8 cellular contexts compared by ENCODE assay signal in the genomic region with DNA sequence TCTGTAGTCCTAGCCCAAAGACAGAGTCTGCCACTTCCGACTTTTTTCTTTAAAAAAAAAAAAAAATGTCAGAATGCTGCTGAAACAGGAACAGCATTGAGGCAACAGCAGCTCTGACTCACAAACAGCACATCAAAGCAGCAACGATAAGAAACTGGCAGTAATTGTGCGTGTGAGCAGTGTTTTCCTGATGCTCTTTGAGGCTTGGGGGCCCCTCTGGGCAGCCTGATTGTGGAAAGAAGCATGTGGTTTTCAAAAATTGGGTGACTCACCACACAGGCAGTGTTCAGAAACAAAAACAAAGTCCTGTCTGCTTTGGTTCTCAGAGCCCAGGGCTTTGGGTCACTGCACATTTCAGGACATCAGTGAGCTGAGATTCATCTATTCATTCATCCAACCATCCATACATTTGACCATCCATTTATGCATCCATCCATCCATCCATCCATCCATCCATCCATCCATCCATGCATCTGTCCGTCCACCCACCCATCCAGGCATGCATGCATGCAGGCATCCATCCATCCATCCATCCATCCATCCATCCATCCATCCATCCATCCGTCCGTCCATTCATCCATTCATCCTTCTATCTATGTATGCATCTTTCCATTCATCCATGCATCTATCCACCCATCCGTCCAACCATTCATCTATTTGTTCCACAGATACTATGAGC.
DNase-seq lines count a peak whose midpoint lies in the region; ATAC-seq and TF ChIP-seq lines count a peak whose summit lies in the region.

No MANE protein-coding gene starts in this region.

- peak overlapping the region; percentile 95 for H3K27ac Mint-ChIP-seq in activated naive CD4-positive, alpha-beta T cell treated with anti-CD3 and anti-CD28 coated beads, Interleukin-2, amount 50 U/mL, for 24 hours
- no peak overlapping the region for H3K27ac Mint-ChIP-seq in neural progenitor cell

- 59% methylated on average over 7 of the region's 7 CpGs for WGBS in right cardiac atrium

- no peak overlapping the region for H3K4me2 ChIP-seq in neural progenitor cell

- H3K9me3 ChIP-seq in right cardiac atrium (ENCODE audit: control insufficient read depth, low read length), result no peaks in the 10 kb centered on the region
- no peaks in the 10 kb centered on the region for H3K9me3 ChIP-seq in neural progenitor cell (ENCODE audit: low read depth)

- H2AFZ ChIP-seq in neural progenitor cell (replicated peaks), result no peak overlapping the region

- DNase-seq in GM06990 (ENCODE audit: extremely low read depth, insufficient read length) (peak; percentile 66), SKM-1 treated with dmso at 0.1 percent for 144 hours (lab: John Stamatoyannopoulos, UW; ENCODE audit: unreplicated experiment) (peak; percentile 98), right cardiac atrium (peak; percentile 65 to 77 (median 74)), neural progenitor cell (ENCODE audit: low spot score) (no peak), inferior parietal cortex (ENCODE audit: extremely low spot score) (no peak)
- DNase-seq in stimulated activated CD4-positive, alpha-beta T cell treated with anti-CD3 and anti-CD28 coated beads, Interleukin-2, amount 100 ng/mL, for 4 hours (ENCODE audit: low read depth), result peak; percentile 84

- H3K9me3 Mint-ChIP-seq in activated naive CD4-positive, alpha-beta T cell treated with anti-CD3 and anti-CD28 coated beads, Interleukin-2, amount 50 U/mL, for 24 hours, result peaks cover 4% of the 10 kb centered on the region
- H3K9me3 Mint-ChIP-seq in neural progenitor cell, result peaks cover 3% of the 10 kb centered on the region

- H3K27me3 ChIP-seq in GM06990 (replicated peaks; ENCODE audit: control insufficient read depth, insufficient read depth, low read length) (no peaks in the 10 kb centered on the region), right cardiac atrium (ENCODE audit: control insufficient read depth, insufficient read depth) (no peaks in the 10 kb centered on the region), neural progenitor cell (no peaks in the 10 kb centered on the region)

- H3K36me3 ChIP-seq in GM06990 (ENCODE audit: control insufficient read depth, insufficient read depth, low read length), result no peaks in the 10 kb centered on the region
- no peaks in the 10 kb centered on the region for H3K36me3 ChIP-seq in neural progenitor cell

- TF ChIP-seq CTCF in GM06990 (IDR thresholded peaks at IDR 0.05; ENCODE audit: insufficient read depth, low read length, poor library complexity, severe bottlenecking), result no peak
- TF ChIP-seq CTCF in neural progenitor cell (IDR thresholded peaks at IDR 0.05), result no peak

- H3K36me3 Mint-ChIP-seq in activated naive CD4-positive, alpha-beta T cell treated with anti-CD3 and anti-CD28 coated beads, Interleukin-2, amount 50 U/mL, for 24 hours, result peaks cover 1% of the 10 kb centered on the region
- H3K36me3 Mint-ChIP-seq in neural progenitor cell, result no peaks in the 10 kb centered on the region

- no peaks in the 10 kb centered on the region for H4K20me1 ChIP-seq in neural progenitor cell (ENCODE audit: low read depth)

- intact Hi-C loops in right cardiac atrium (cut with DNase I), result no loop called here

- H3K27me3 Mint-ChIP-seq in activated naive CD4-positive, alpha-beta T cell treated with anti-CD3 and anti-CD28 coated beads, Interleukin-2, amount 50 U/mL, for 24 hours, result no peaks in the 10 kb centered on the region
- peaks cover 9% of the 10 kb centered on the region for H3K27me3 Mint-ChIP-seq in neural progenitor cell (ENCODE audit: insufficient read depth, low read depth)

- H3K4me3 Mint-ChIP-seq in activated naive CD4-positive, alpha-beta T cell treated with anti-CD3 and anti-CD28 coated beads, Interleukin-2, amount 50 U/mL, for 24 hours, result peak overlapping the region; percentile 58
- H3K4me3 Mint-ChIP-seq in neural progenitor cell, result no peak overlapping the region

- ATAC-seq in HG03159 (IDR thresholded peaks at IDR 0.05; ENCODE audit: unreplicated experiment) (peak; percentile 46), right cardiac atrium (peak; percentile 81 to 92)

- H3K79me2 ChIP-seq in neural progenitor cell (ENCODE audit: low read depth), result no peaks in the 10 kb centered on the region

- H3K27ac ChIP-seq in right cardiac atrium (ENCODE audit: low read length) (no peak overlapping the region), neural progenitor cell (no peak overlapping the region)

- H3K4me1 Mint-ChIP-seq in activated naive CD4-positive, alpha-beta T cell treated with anti-CD3 and anti-CD28 coated beads, Interleukin-2, amount 50 U/mL, for 24 hours, result peaks cover 82% of the 10 kb centered on the region
- peaks cover 11% of the 10 kb centered on the region for H3K4me1 Mint-ChIP-seq in neural progenitor cell

- no peaks in the 10 kb centered on the region for H3F3A ChIP-seq in neural progenitor cell (ENCODE audit: low read depth)

- no peak overlapping the region for H3K4me3 ChIP-seq in GM06990 (replicated peaks; ENCODE audit: low read depth, low read length)
- H3K4me3 ChIP-seq in right cardiac atrium (ENCODE audit: low read length), result no peak overlapping the region
- no peak overlapping the region for H3K4me3 ChIP-seq in neural progenitor cell

- no peak overlapping the region for H3K9ac ChIP-seq in neural progenitor cell

- H3K4me1 ChIP-seq in right cardiac atrium (ENCODE audit: control insufficient read depth, insufficient read depth, low read length) (no peaks in the 10 kb centered on the region), neural progenitor cell (no peaks in the 10 kb centered on the region)

Comparison
In these comparisons a context has a peak if more than half of its experiments do, and no peak if none do; other contexts are left out.
1. DNase-seq: peak in GM06990 (single experiment), SKM-1 treated with dmso at 0.1 percent for 144 hours (single experiment), right cardiac atrium (3 of 3) and stimulated activated CD4-positive, alpha-beta T cell treated with anti-CD3 and anti-CD28 coated beads, Interleukin-2, amount 100 ng/mL, for 4 hours (single experiment); none in neural progenitor cell (single experiment) and inferior parietal cortex (single experiment).